ENCODE assay signal across 9 cellular contexts in the genomic region with DNA sequence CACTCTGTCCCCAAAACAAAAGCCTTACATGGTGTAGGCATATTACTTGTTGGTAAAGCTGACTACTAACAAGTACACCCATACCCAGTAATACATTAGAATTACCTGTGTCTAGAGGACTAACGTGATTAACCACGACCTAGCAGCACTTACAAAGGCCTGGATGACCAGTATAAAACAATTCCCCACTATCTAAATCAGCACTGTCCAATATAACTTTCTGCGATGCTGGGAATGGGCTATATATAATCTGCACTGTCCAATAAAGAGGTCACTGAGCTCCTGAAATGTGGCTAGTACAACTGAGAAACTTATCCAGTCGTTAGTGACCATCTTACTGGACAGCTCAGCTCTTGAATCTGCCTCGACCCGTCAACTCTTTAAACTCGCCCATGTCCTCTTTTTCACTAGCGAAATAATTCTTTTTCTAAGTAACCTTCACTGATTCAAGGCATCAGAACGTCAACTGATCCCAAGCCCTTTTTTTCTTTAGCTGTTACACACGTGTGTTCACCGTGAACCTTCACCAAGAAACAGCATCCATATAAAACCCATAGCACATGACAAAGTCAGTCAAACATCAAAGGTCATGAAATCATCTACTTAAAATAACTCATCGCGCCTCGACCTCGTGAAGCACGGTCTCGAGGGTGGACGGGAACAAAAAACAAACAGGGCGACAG. TPM values are rescaled to one million over a fixed set of nuclear protein-coding genes. Genes with fewer than 3 reads are reported as not detected.
DNase-seq lines count a peak whose midpoint lies in the region; ATAC-seq and TF ChIP-seq lines count a peak whose summit lies in the region.
"Had no signal": no experiment of that assay in that cellular context is flagged by ENCODE, and none has a peak within 500 bp of the region (broad histone marks: within the 10 kb centered on the region; RNA-seq: fewer than 3 reads in every experiment).

No MANE protein-coding gene starts in this region.

- H3K4me3 ChIP-seq in BE2C (ENCODE audit: low read depth, low read length) (peak overlapping the region; percentile 96), parathyroid adenoma (ENCODE audit: low read depth, low read length) (peak overlapping the region; percentile 100)

- H3K9me3 ChIP-seq in BE2C (no peaks in the 10 kb centered on the region; the same call in 1 of the 2 replicates), parathyroid adenoma (ENCODE audit: control insufficient read depth, low read length) (no peaks in the 10 kb centered on the region)

- ATAC-seq in GM21786 (IDR thresholded peaks at IDR 0.05; ENCODE audit: unreplicated experiment), result peak; percentile 1

- no peaks in the 10 kb centered on the region for H3K27me3 ChIP-seq in BE2C
- no peaks in the 10 kb centered on the region for H3K27me3 ChIP-seq in parathyroid adenoma (ENCODE audit: control insufficient read depth, insufficient read depth, low read length)

- peak overlapping the region; percentile 96 for H3K4me2 ChIP-seq in parathyroid adenoma (ENCODE audit: low read length)

- H3K4me1 ChIP-seq in BE2C (peaks cover 3% of the 10 kb centered on the region; the same call in 1 of the 2 replicates), parathyroid adenoma (peaks cover 19% of the 10 kb centered on the region)

- H3K27ac ChIP-seq in parathyroid adenoma, result peak overlapping the region; percentile 98

- H2AFZ ChIP-seq in parathyroid adenoma, result peak overlapping the region; percentile 67

- H3K36me3 ChIP-seq in BE2C (no peaks in the 10 kb centered on the region), parathyroid adenoma (ENCODE audit: control insufficient read depth, insufficient read depth, low read length) (no peaks in the 10 kb centered on the region)

- in situ Hi-C loops in SK-MEL-5 (cut with HindIII; ENCODE audit: low pct_unique_long_range_greater_than_20kb, low sequenced_read_pairs), result no loop called here

- peak overlapping the region; percentile 75 for H3K9ac ChIP-seq in parathyroid adenoma

- TF ChIP-seq CTCF in BE2C (IDR thresholded peaks at IDR 0.05; ENCODE audit: low read depth, low read length), result no peak
- TF ChIP-seq CTCF in parathyroid adenoma (IDR thresholded peaks at IDR 0.05), result no peak

- peaks cover 27% of the 10 kb centered on the region for H3K79me2 ChIP-seq in parathyroid adenoma

- DNase-seq in BE2C, result no peak
- peak; percentile 56 for DNase-seq in SK-MEL-5 (ENCODE audit: low read depth, low spot score)
- DNase-seq in fibroblast of gingiva (ENCODE audit: low read depth), result peak; percentile 57
- no peak for DNase-seq in NCI-H2107 treated with DMSO at 0.1 percent for 48 hours (lab: John Stamatoyannopoulos, UW; ENCODE audit: unreplicated experiment)
- DNase-seq in NCI-H446 treated with DMSO at 0.1 percent for 48 hours (lab: John Stamatoyannopoulos, UW), result no peak
- no peak for DNase-seq in iPS-NIHi7 (ENCODE audit: extremely low spot score)

RNA-seq across cellular contexts. Expression of a gene that starts 0.9 kb away (rescaled TPM):
- polyA plus RNA-seq in BE2C (2012; ENCODE audit: insufficient read depth, insufficient read length, low read depth), result 28.9 TPM
- total RNA-seq in SK-MEL-5 (2014; rRNA removed; shearing (Covaris generic)), result 50.9 and 53.3 TPM in 2 replicates
- 24.1 and 36.2 TPM in 2 replicates for polyA plus RNA-seq in SK-MEL-5 (2015; cell fraction: cytosol; rRNA removed)
- 26.4 and 26.5 TPM in 2 replicates for polyA plus RNA-seq in SK-MEL-5 (2015; cell fraction: nucleus; rRNA removed)

RNA-seq across cellular contexts. Expression of a gene that starts 44.4 kb away (rescaled TPM):
- 4.3 TPM for polyA plus RNA-seq in BE2C (2012; ENCODE audit: insufficient read depth, insufficient read length, low read depth)
- total RNA-seq in SK-MEL-5 (2014; rRNA removed; shearing (Covaris generic)), result 0.08 and 0.13 TPM in 2 replicates
- 0.06 and 0.15 TPM in 2 replicates for polyA plus RNA-seq in SK-MEL-5 (2015; cell fraction: cytosol; rRNA removed)
- polyA plus RNA-seq in SK-MEL-5 (2015; cell fraction: nucleus; rRNA removed), result 0.08 and 0.49 TPM in 2 replicates
- total RNA-seq: NCI-H460 had no signal

Comparison
In these comparisons a context has a peak if more than half of its experiments do, and no peak if none do; other contexts are left out.
1. DNase-seq: peak in SK-MEL-5 (single experiment) and fibroblast of gingiva (single experiment); none in BE2C (single experiment), NCI-H2107 treated with DMSO at 0.1 percent for 48 hours (single experiment), NCI-H446 treated with DMSO at 0.1 percent for 48 hours (single experiment) and iPS-NIHi7 (single experiment).